Comparison of ENCODE assay signal across 16 cellular contexts in the genomic region with DNA sequence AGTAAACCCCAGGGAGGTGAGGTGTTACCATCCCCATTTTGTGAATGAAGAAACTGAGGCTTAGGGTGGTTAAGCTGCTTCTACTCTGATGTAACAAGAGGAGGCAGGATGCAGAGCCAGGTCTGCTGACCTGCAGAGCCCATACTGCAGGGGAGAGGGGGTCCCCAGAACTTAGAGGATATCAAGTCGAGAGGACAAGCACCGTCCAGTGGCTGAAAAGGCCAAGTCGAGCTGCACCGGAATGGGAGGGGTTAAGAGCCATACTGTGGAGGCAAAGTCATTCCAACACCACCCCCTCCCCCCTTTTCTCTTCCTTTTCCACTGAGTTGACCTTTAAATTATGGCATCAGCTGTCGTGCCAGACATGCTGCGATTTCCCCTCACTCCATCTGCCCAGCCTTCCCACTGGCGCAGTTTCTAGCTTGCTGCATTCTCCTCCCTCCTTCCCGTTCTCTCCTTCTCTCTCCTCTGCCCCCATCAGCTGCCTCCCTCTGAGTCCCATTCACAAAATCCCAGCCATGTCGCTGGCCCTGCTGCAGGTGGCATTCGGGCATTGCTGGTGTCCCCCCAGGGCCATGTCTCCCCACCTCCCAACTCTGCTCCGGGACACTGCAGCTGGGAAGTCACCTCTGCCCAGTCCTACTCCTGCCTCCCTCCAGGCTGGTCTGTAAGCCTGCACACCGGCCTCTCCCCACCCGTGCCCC.
DNase-seq lines count a peak whose midpoint lies in the region; FAIRE-seq and TF ChIP-seq lines count a peak whose summit lies in the region.
"Had no signal": no experiment of that assay in that cellular context is flagged by ENCODE, and none has a peak within 500 bp of the region (broad histone marks: within the 10 kb centered on the region; RNA-seq: fewer than 3 reads in every experiment).

No MANE protein-coding gene starts in this region.

- H2AK5ac ChIP-seq in neuronal stem cell (ENCODE audit: low read depth, low read length): no peak overlapping the region

- FAIRE-seq in kidney (lab: Jason Lieb, UNC): no peak
- FAIRE-seq: GM12892, RCC 7860 had no signal

- no peak overlapping the region for H2BK15ac ChIP-seq in neuronal stem cell (ENCODE audit: low read length)

- intact Hi-C loops in kidney (cut with DNase I): no loop called here
- intact Hi-C loops in esophagus squamous epithelium (cut with DNase I): no loop called here

- H2BK120ac ChIP-seq in neuronal stem cell (ENCODE audit: low read depth, low read length): no peak overlapping the region

- no CpG with 5 or more reads among the region's 13 CpGs for WGBS in neuronal stem cell (ENCODE audit: extremely low coverage in 2 of 2, insufficient read length in 2 of 2, insufficient replicate concordance in 1 of 2), 2 donors
- WGBS in esophagus squamous epithelium, 2 donors: 65 to 72% methylated on average over 12 to 13 of the region's 13 CpGs

- no peak overlapping the region for H3K9ac ChIP-seq in neuronal stem cell (ENCODE audit: low read depth, low read length, poor library complexity)
- no peak overlapping the region for H3K9ac ChIP-seq in kidney (ENCODE audit: low read length in 2 of 2)

- H3K18ac ChIP-seq in neuronal stem cell (ENCODE audit: low read length): peak overlapping the region; percentile 57

- H2BK5ac ChIP-seq in neuronal stem cell (ENCODE audit: low read length): no peak overlapping the region

- H3K4me1 ChIP-seq in neuronal stem cell (ENCODE audit: control insufficient read depth in 2 of 2, insufficient read depth in 1 of 2, low read depth in 1 of 2, low read length in 2 of 2) (peaks cover 0 to 2% of the 10 kb centered on the region in 2 donors), kidney (ENCODE audit: control insufficient read depth in 1 of 2, insufficient read depth in 1 of 2, low read depth in 1 of 2, low read length in 2 of 2) (no peaks in the 10 kb centered on the region), esophagus squamous epithelium (peaks cover 0 to 9% (median 3%) of the 10 kb centered on the region in 3 donors)

- H3K79me1 ChIP-seq in neuronal stem cell (ENCODE audit: low read depth, low read length): no peaks in the 10 kb centered on the region

- H3K36me3 ChIP-seq in neuronal stem cell (replicated peaks in 1 of 2; ENCODE audit: control insufficient read depth in 2 of 2, insufficient read depth in 2 of 2, low read length in 2 of 2): no peaks in the 10 kb centered on the region
- H3K36me3 ChIP-seq in kidney (ENCODE audit: control insufficient read depth in 1 of 2, insufficient read depth in 2 of 2, low read length in 2 of 2): no peaks in the 10 kb centered on the region
- no peaks in the 10 kb centered on the region for H3K36me3 ChIP-seq in esophagus squamous epithelium

- DNase-seq in DMS 273 treated with DMSO at 0.1 percent for 48 hours (lab: John Stamatoyannopoulos, UW): peak; percentile 44
- DNase-seq in NCI-H2227 (lab: John Stamatoyannopoulos, UW; ENCODE audit: unreplicated experiment): peak; percentile 60
- DNase-seq in coronary artery (ENCODE audit: low spot score): peak; percentile 54
- no peak for DNase-seq in neuronal stem cell (ENCODE audit: low spot score)
- DNase-seq in OCI-M1 (lab: John Stamatoyannopoulos, UW): no peak
- no peak for DNase-seq in kidney
- no peak for DNase-seq in NCI-H226
- DNase-seq in esophagus squamous epithelium (lab: John Stamatoyannopoulos, UW): no peak
- DNase-seq: COR-L47, DMS79, GDM1, NCI-H510A treated with DMSO at 0.1 percent for 48 hours, SIG-M5 had no signal

- no peak overlapping the region for H3K4ac ChIP-seq in neuronal stem cell (ENCODE audit: low read length)

- TF ChIP-seq POLR2A in esophagus squamous epithelium (IDR thresholded peaks at IDR 0.05): no peak

- H2AFZ ChIP-seq in neuronal stem cell (ENCODE audit: low read length): no peak overlapping the region
- H2AFZ ChIP-seq: GM23338 had no signal

- H2BK12ac ChIP-seq in neuronal stem cell (ENCODE audit: low read length): no peak overlapping the region

- no peak overlapping the region for H4K91ac ChIP-seq in neuronal stem cell (ENCODE audit: low read depth, low read length, poor library complexity)

- TF ChIP-seq CTCF in coronary artery (IDR thresholded peaks at IDR 0.05) (no peak), kidney (IDR thresholded peaks at IDR 0.05; ENCODE audit: borderline replicate concordance, extremely low read depth, insufficient read depth) (no peak), esophagus squamous epithelium (IDR thresholded peaks at IDR 0.05) (no peak)

- H3K14ac ChIP-seq in neuronal stem cell (ENCODE audit: low read length): no peak overlapping the region

- H3K27ac ChIP-seq in coronary artery: no peak overlapping the region
- H3K27ac ChIP-seq in neuronal stem cell (replicated peaks; ENCODE audit: low read length): no peak overlapping the region
- no peak overlapping the region for H3K27ac ChIP-seq in kidney (ENCODE audit: low read depth in 2 of 2, low read length in 2 of 2)
- H3K27ac ChIP-seq in esophagus squamous epithelium: no peak overlapping the region

- no peak overlapping the region for H3K23ac ChIP-seq in neuronal stem cell (ENCODE audit: low read depth, low read length, poor library complexity)

- H4K8ac ChIP-seq in neuronal stem cell (ENCODE audit: low read depth, low read length): no peak overlapping the region

- no peaks in the 10 kb centered on the region for H3K9me3 ChIP-seq in neuronal stem cell (replicated peaks in 1 of 2; ENCODE audit: control insufficient read depth in 2 of 2, insufficient read depth in 1 of 2, low read depth in 1 of 2, low read length in 2 of 2)
- H3K9me3 ChIP-seq in kidney (ENCODE audit: control insufficient read depth in 1 of 2, low read length in 2 of 2): no peaks in the 10 kb centered on the region
- H3K9me3 ChIP-seq in esophagus squamous epithelium: no peaks in the 10 kb centered on the region

- H3K4me3 ChIP-seq in coronary artery (no peak overlapping the region), neuronal stem cell (ENCODE audit: low read length in 2 of 2) (no peak overlapping the region), kidney (ENCODE audit: low read length in 2 of 2) (no peak overlapping the region), esophagus squamous epithelium (no peak overlapping the region)
- H3K4me3 ChIP-seq: GM23338 had no signal

- H3K4me2 ChIP-seq in neuronal stem cell (ENCODE audit: insufficient read depth, low read length, poor library complexity, severe bottlenecking): no peak overlapping the region
- H3K4me2 ChIP-seq: GM23338 had no signal

- no peaks in the 10 kb centered on the region for H3K27me3 ChIP-seq in neuronal stem cell (ENCODE audit: control insufficient read depth in 3 of 3, insufficient read depth in 3 of 3, low read depth in 1 of 3, low read length in 3 of 3)
- H3K27me3 ChIP-seq in esophagus squamous epithelium: no peaks in the 10 kb centered on the region

Comparison
In these comparisons a context has a peak if more than half of its experiments do, and no peak if none do; other contexts are left out.
1. DNase-seq: peak in DMS 273 treated with DMSO at 0.1 percent for 48 hours (single experiment), NCI-H2227 (single experiment) and coronary artery (single experiment); none in neuronal stem cell (single experiment), OCI-M1 (single experiment), kidney (single experiment), NCI-H226 (single experiment) and esophagus squamous epithelium (single experiment).